Comparison of ENCODE assay signal across 25 cellular contexts in the genomic region with DNA sequence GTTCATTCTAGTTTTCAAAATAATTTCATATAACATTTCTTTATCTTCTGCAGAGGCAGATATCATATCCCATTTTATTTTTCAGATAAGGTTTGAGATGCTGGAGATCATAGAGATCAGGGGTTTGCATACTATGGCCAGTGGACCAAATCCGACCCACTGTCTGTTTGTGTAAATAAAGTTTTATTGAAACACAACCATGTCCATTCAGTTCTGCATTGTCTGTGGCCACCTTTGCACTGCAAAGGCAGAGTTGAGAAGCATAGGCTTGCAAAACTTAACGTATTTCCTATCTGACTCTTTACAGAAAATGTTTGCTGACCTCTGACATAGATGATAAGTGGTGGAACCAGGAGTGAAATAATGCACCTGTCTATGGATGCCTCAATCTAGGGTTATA.
"Had no signal": no experiment of that assay in that cellular context is flagged by ENCODE, and none has a peak within 500 bp of the region (broad histone marks: within the 10 kb centered on the region; RNA-seq: fewer than 3 reads in every experiment).

No MANE protein-coding gene starts in this region.

- H3K9me3 Mint-ChIP-seq: natural killer cell; stimulated activated effector memory CD8-positive, alpha-beta T cell treated with anti-CD3 and anti-CD28 coated beads, Interleukin-12 subunit alpha, Interleukin-12 subunit beta, amount 100 ng/mL, for 72 hours; stimulated activated naive CD8-positive, alpha-beta T cell treated with anti-CD3 and anti-CD28 coated beads, Interleukin-15, Interleukin-2, amounts not matched to agents 100 ng/mL and 50 ng/mL, for 24 hours had no signal

- H3K36me3 ChIP-seq: left lung, lower lobe of right lung, neural progenitor cell, neutrophil, right atrium auricular region, spleen, suprapubic skin, transverse colon, upper lobe of left lung, vagina had no signal

- H3K9ac ChIP-seq: neural progenitor cell had no signal

- H2AFZ ChIP-seq: neural progenitor cell had no signal

- H3K4me2 ChIP-seq: neural progenitor cell had no signal

- H3K4me1 Mint-ChIP-seq: immature natural killer cell; mesothelial cell of epicardium; naive B cell; natural killer cell; stimulated activated effector memory CD8-positive, alpha-beta T cell treated with anti-CD3 and anti-CD28 coated beads, Interleukin-12 subunit alpha, Interleukin-12 subunit beta, amount 100 ng/mL, for 72 hours had no signal

- FAIRE-seq: islet of Langerhans, kidney, small intestine had no signal

- H3K27ac ChIP-seq: left lung, lower lobe of right lung, neural progenitor cell, neutrophil, spleen, suprapubic skin, transverse colon, upper lobe of left lung, vagina had no signal

- DNase-seq: immature natural killer cell; kidney; lower lobe of right lung; mesendoderm; naive B cell; natural killer cell; nephron progenitor cell; small intestine; spleen; stimulated activated CD4-positive, alpha-beta T cell treated with anti-CD3 and anti-CD28 coated beads, Interleukin-4, amount 100 ng/mL, for 24 hours; stimulated activated naive CD4-positive, alpha-beta T cell; upper lobe of left lung had no signal

- H3K4me3 ChIP-seq: left lung, lower lobe of right lung, neural progenitor cell, right atrium auricular region, spleen, suprapubic skin, transverse colon, upper lobe of left lung, vagina had no signal

- H3K27ac Mint-ChIP-seq: immature natural killer cell; mesothelial cell of epicardium; naive B cell; natural killer cell; nephron progenitor cell; neural progenitor cell; progenitor cell of endocrine pancreas; stimulated activated effector memory CD8-positive, alpha-beta T cell treated with anti-CD3 and anti-CD28 coated beads, Interleukin-12 subunit alpha, Interleukin-12 subunit beta, amount 100 ng/mL, for 72 hours; stimulated activated naive CD8-positive, alpha-beta T cell treated with anti-CD3 and anti-CD28 coated beads, Interleukin-15, Interleukin-2, amounts not matched to agents 100 ng/mL and 50 ng/mL, for 24 hours had no signal

- H3K9me3 ChIP-seq: left lung, lower lobe of right lung, neutrophil, right atrium auricular region, suprapubic skin, transverse colon, upper lobe of left lung, vagina had no signal

- H3K36me3 Mint-ChIP-seq: mesothelial cell of epicardium; natural killer cell; neural progenitor cell; stimulated activated effector memory CD8-positive, alpha-beta T cell treated with anti-CD3 and anti-CD28 coated beads, Interleukin-12 subunit alpha, Interleukin-12 subunit beta, amount 100 ng/mL, for 72 hours had no signal

- H3K4me3 Mint-ChIP-seq: immature natural killer cell; mesothelial cell of epicardium; naive B cell; natural killer cell; nephron progenitor cell; neural progenitor cell; stimulated activated effector memory CD8-positive, alpha-beta T cell treated with anti-CD3 and anti-CD28 coated beads, Interleukin-12 subunit alpha, Interleukin-12 subunit beta, amount 100 ng/mL, for 72 hours; stimulated activated naive CD8-positive, alpha-beta T cell treated with anti-CD3 and anti-CD28 coated beads, Interleukin-15, Interleukin-2, amounts not matched to agents 100 ng/mL and 50 ng/mL, for 24 hours had no signal

- H3K27me3 ChIP-seq: left lung, neural progenitor cell, right atrium auricular region, suprapubic skin, transverse colon, upper lobe of left lung, vagina had no signal

- ATAC-seq: left colon, natural killer cell had no signal

- H3K4me1 ChIP-seq: left lung, lower lobe of right lung, neural progenitor cell, spleen, transverse colon, upper lobe of left lung, vagina had no signal
